In the genomic region with DNA sequence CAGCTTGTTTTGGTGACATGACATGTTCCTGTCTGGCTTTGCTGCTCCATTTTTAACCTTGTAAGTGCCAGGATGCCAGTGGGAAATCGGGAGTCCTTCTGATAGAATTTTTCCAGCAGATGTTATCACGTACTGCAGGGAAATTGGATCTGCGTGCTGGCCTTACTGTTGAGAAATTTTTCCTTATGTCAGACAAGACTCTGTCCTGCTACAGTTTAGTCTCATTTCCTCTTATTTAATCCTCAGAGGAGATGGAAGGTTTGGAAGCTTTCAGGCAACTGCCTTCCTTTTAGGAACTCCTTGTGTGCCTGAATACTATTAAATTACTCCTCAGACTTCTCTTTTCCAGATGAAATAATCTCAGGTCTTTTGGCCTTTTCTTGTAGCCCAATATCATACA, we compare ENCODE assay signal across 12 cellular contexts.
A peak's percentile ranks its signal among the peaks of the same experiment; 100 is the strongest.
DNase-seq lines count a peak whose midpoint lies in the region; ATAC-seq, FAIRE-seq and TF ChIP-seq lines count a peak whose summit lies in the region.
"Had no signal": no experiment of that assay in that cellular context is flagged by ENCODE, and none has a peak within 500 bp of the region (broad histone marks: within the 10 kb centered on the region; RNA-seq: fewer than 3 reads in every experiment).

No MANE protein-coding gene starts in this region.

- DNase-seq in ascending aorta (ENCODE audit: low spot score in 2 of 2) (no peak), uterus (no peak), NCI-H774 (lab: John Stamatoyannopoulos, UW) (no peak), D721Med (ENCODE audit: insufficient read length, low spot score) (no peak)
- no peak for DNase-seq in activated CD4-positive, alpha-beta T cell treated with anti-CD3 and anti-CD28 coated beads, Interleukin-2, amount 50 U/mL, for 1 hour
- DNase-seq: activated T-cell treated with anti-CD3 and anti-CD28 coated beads, Interleukin-2, amount 50 U/mL, for 4 hours; DMS53; NCI-H1105 treated with DMSO at 0.1 percent for 48 hours; NCI-H446 had no signal

- no peak for ATAC-seq in gastroesophageal sphincter
- ATAC-seq: activated T-cell treated with anti-CD3 and anti-CD28 coated beads, Interleukin-2, amount 50 U/mL, for 4 hours had no signal

- no peak overlapping the region for H3K4me3 ChIP-seq in ascending aorta
- H3K4me3 ChIP-seq in gastroesophageal sphincter: no peak overlapping the region
- H3K4me3 ChIP-seq in uterus: no peak overlapping the region

- intact Hi-C loops in ascending aorta (cut with DNase I) (loop anchor here (10.0 kb wide), 1 partner anchor 412 kb away; no protein-coding TSS in a partner anchor), uterus (cut with DNase I; ENCODE audit: low total_unique reads) (no loop called here)

- no peak for TF ChIP-seq CTCF in ascending aorta (IDR thresholded peaks at IDR 0.05)
- no peak for TF ChIP-seq CTCF in gastroesophageal sphincter (IDR thresholded peaks at IDR 0.05)
- TF ChIP-seq CTCF in nephron (IDR thresholded peaks at IDR 0.05; ENCODE audit: unreplicated experiment in 3 of 3): no peak
- TF ChIP-seq CTCF in uterus (IDR thresholded peaks at IDR 0.05): no peak
- no peak for TF ChIP-seq CTCF in D721Med (IDR thresholded peaks at IDR 0.05; ENCODE audit: insufficient read depth, missing control alignments)

- TF ChIP-seq POLR2A in gastroesophageal sphincter (IDR thresholded peaks at IDR 0.05) (no peak), uterus (IDR thresholded peaks at IDR 0.05) (no peak)

- H3K4me1 Mint-ChIP-seq in nephron: peaks cover 35% of the 10 kb centered on the region

- H3K4me1 ChIP-seq in ascending aorta (peaks cover 4 to 32% of the 10 kb centered on the region in 2 donors), gastroesophageal sphincter (peaks cover 0 to 36% (median 11%) of the 10 kb centered on the region in 3 donors), uterus (no peaks in the 10 kb centered on the region)

- TF ChIP-seq EP300 in gastroesophageal sphincter (IDR thresholded peaks at IDR 0.05): no peak

- FAIRE-seq in D721Med (lab: Jason Lieb, UNC): no peak
- FAIRE-seq: TTC549 had no signal

- H3K27me3 Mint-ChIP-seq in nephron (ENCODE audit: low read depth): no peaks in the 10 kb centered on the region

- H3K36me3 ChIP-seq in ascending aorta (peaks cover 32 to 73% of the 10 kb centered on the region in 2 donors), gastroesophageal sphincter (peaks cover 0 to 76% of the 10 kb centered on the region in 2 donors), uterus (no peaks in the 10 kb centered on the region)

- peak overlapping the region; percentile 64 to 70 for H3K27ac ChIP-seq in ascending aorta
- peak overlapping the region in 3 of 4 donors; percentile 44 to 68 (median 65) for H3K27ac ChIP-seq in gastroesophageal sphincter
- H3K27ac ChIP-seq in uterus: peak overlapping the region; percentile 29 to 44

- WGBS in gastroesophageal sphincter (ENCODE audit: low coverage in 1 of 2), 2 donors: 18 to 20% methylated on average over 1 to 3 of the region's 3 CpGs

- H3K4me3 Mint-ChIP-seq in nephron: no peak overlapping the region
- H3K4me3 Mint-ChIP-seq: activated T-cell treated with anti-CD3 and anti-CD28 coated beads, Interleukin-2, amount 50 U/mL, for 4 hours had no signal

- H3K9me3 Mint-ChIP-seq in nephron: no peaks in the 10 kb centered on the region
- H3K9me3 Mint-ChIP-seq: activated T-cell treated with anti-CD3 and anti-CD28 coated beads, Interleukin-2, amount 50 U/mL, for 4 hours had no signal

- H3K27ac Mint-ChIP-seq in nephron: peak overlapping the region; percentile 69 to 89 (median 87)

- H3K9me3 ChIP-seq in ascending aorta: no peaks in the 10 kb centered on the region
- H3K9me3 ChIP-seq in gastroesophageal sphincter: no peaks in the 10 kb centered on the region
- H3K9me3 ChIP-seq in uterus: no peaks in the 10 kb centered on the region

- H3K27me3 ChIP-seq in ascending aorta (no peaks in the 10 kb centered on the region), gastroesophageal sphincter (no peaks in the 10 kb centered on the region), uterus (no peaks in the 10 kb centered on the region)

- peaks cover 66% of the 10 kb centered on the region for H3K36me3 Mint-ChIP-seq in nephron (ENCODE audit: low read depth)
